2 cellular contexts compared by ENCODE assay signal in the genomic region with DNA sequence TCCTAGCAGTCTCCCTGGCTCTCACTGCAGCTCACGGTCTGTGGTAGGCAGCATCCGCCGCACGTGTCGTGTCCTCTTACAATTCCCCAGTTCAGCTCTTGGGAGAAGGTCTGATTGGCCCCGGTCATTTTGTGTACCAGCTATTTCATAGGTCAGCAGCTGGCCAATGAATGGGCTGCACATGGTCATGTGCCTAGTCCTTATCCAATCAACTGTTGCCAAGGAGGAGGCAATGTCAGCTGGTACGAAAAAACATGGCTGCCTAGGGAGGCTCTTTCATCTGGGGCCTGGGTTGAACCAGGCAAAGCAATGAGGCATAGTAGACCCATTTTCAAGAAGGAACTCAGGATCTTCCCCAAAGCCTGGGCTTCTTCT.
TF ChIP-seq lines count a peak whose summit lies in the region.

No MANE protein-coding gene starts in this region.

TF ChIP-seq in IMR-90, 13 proteins besides CTCF, POLR2A, EP300 and RAD21:
- TF ChIP-seq NFE2L2 (IDR thresholded peaks at IDR 0.05; ENCODE audit: low read depth, low read length) (no peak), MAFK (IDR thresholded peaks at IDR 0.05; ENCODE audit: low read depth, low read length) (no peak), ELK1 (IDR thresholded peaks at IDR 0.05; ENCODE audit: borderline replicate concordance, low read depth, low read length) (no peak), CHD1 (IDR thresholded peaks at IDR 0.05; ENCODE audit: low read depth, low read length) (no peak)
- TF ChIP-seq, protein P1, sequence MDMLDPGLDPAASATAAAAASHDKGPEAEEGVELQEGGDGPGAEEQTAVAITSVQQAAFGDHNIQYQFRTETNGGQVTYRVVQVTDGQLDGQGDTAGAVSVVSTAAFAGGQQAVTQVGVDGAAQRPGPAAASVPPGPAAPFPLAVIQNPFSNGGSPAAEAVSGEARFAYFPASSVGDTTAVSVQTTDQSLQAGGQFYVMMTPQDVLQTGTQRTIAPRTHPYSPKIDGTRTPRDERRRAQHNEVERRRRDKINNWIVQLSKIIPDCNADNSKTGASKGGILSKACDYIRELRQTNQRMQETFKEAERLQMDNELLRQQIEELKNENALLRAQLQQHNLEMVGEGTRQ (IDR thresholded peaks at IDR 0.05; ENCODE audit: low read depth, low read length) = peak; percentile 67; the same call in 1 of the 2 replicates

TF ChIP-seq in SK-N-SH, 30 proteins besides CTCF, POLR2A, EP300 and RAD21:
- no peak for TF ChIP-seq POLR2AphosphoS5 (IDR thresholded peaks at IDR 0.05; ENCODE audit: low read depth, low read length)
- TF ChIP-seq USF1 (IDR thresholded peaks at IDR 0.05; ENCODE audit: borderline replicate concordance, low read depth) = peak; percentile 57; the same call in 1 of the 2 replicates
- TF ChIP-seq RXRA (IDR thresholded peaks at IDR 0.05; ENCODE audit: borderline replicate concordance, low read depth) = no peak
TF ChIP-seq in SK-N-SH: peak in this region for 1.
